In genomic region chr3:173396191-173397041, GRCh38 we compare ENCODE assay signal across 8 cellular contexts. TPM values are rescaled to one million over a fixed set of nuclear protein-coding genes. Genes with fewer than 3 reads are reported as not detected.
A peak's percentile ranks its signal among the peaks of the same experiment; 100 is the strongest.
DNase-seq lines count a peak whose midpoint lies in the region; TF ChIP-seq lines count a peak whose summit lies in the region.

No MANE protein-coding gene starts in this region.

- no peaks in the 10 kb centered on the region for H3K9me3 ChIP-seq in colonic mucosa
- no peaks in the 10 kb centered on the region for H3K9me3 ChIP-seq in mucosa of rectum (ENCODE audit: control insufficient read depth in 2 of 2, low read length in 2 of 2)
- H3K9me3 ChIP-seq in vagina, result no peaks in the 10 kb centered on the region

- H3K36me3 ChIP-seq in colonic mucosa (no peaks in the 10 kb centered on the region), mucosa of rectum (ENCODE audit: control insufficient read depth in 2 of 2, insufficient read depth in 2 of 2, low read length in 2 of 2) (no peaks in the 10 kb centered on the region), vagina (no peaks in the 10 kb centered on the region)

- peaks cover 23% of the 10 kb centered on the region for H3K4me1 Mint-ChIP-seq in activated CD4-positive, alpha-beta T cell treated with anti-CD3 and anti-CD28 coated beads, Interleukin-2, amount 10 ng/mL, durations not matched to agents 24 days and 14 days

- TF ChIP-seq POLR2A in vagina (IDR thresholded peaks at IDR 0.05), result no peak

- peaks cover 4% of the 10 kb centered on the region for H3K9me3 Mint-ChIP-seq in activated CD4-positive, alpha-beta T cell treated with anti-CD3 and anti-CD28 coated beads, Interleukin-2, amount 10 ng/mL, durations not matched to agents 24 days and 14 days

- H3K9ac ChIP-seq in colonic mucosa (ENCODE audit: low read depth in 2 of 2, low read length in 2 of 2) (peak overlapping the region in 1 of 2 donors; percentile 26), mucosa of rectum (ENCODE audit: low read depth in 1 of 2, low read length in 2 of 2) (peak overlapping the region in 1 of 2 donors; percentile 48)

- no peak overlapping the region for H3K27ac ChIP-seq in colonic mucosa
- no peak overlapping the region for H3K27ac ChIP-seq in mucosa of rectum (ENCODE audit: low read depth in 2 of 2, low read length in 2 of 2)
- H3K27ac ChIP-seq in vagina, result peak overlapping the region; percentile 87

- no peaks in the 10 kb centered on the region for H3K4me1 ChIP-seq in colonic mucosa
- peaks cover 6 to 15% of the 10 kb centered on the region in 2 donors for H3K4me1 ChIP-seq in mucosa of rectum (ENCODE audit: control insufficient read depth in 2 of 2, insufficient read depth in 2 of 2, low read length in 2 of 2)
- H3K4me1 ChIP-seq in vagina, result peaks cover 5% of the 10 kb centered on the region

- H3K4me3 Mint-ChIP-seq in activated CD4-positive, alpha-beta T cell treated with anti-CD3 and anti-CD28 coated beads, Interleukin-2, amount 10 ng/mL, durations not matched to agents 24 days and 14 days, result peak overlapping the region; percentile 83

- peaks cover 7% of the 10 kb centered on the region for H3K36me3 Mint-ChIP-seq in activated CD4-positive, alpha-beta T cell treated with anti-CD3 and anti-CD28 coated beads, Interleukin-2, amount 10 ng/mL, durations not matched to agents 24 days and 14 days (ENCODE audit: low read depth)

- H3K27ac Mint-ChIP-seq in activated CD4-positive, alpha-beta T cell treated with anti-CD3 and anti-CD28 coated beads, Interleukin-2, amount 10 ng/mL, durations not matched to agents 24 days and 14 days, result peak overlapping the region; percentile 25

- TF ChIP-seq CTCF in colonic mucosa (IDR thresholded peaks at IDR 0.05) (no peak), vagina (IDR thresholded peaks at IDR 0.05) (no peak)

- H3K27me3 Mint-ChIP-seq in activated CD4-positive, alpha-beta T cell treated with anti-CD3 and anti-CD28 coated beads, Interleukin-2, amount 10 ng/mL, durations not matched to agents 24 days and 14 days, result peaks cover 66% of the 10 kb centered on the region

- H3K4me3 ChIP-seq in colonic mucosa, result peak overlapping the region; percentile 46
- peak overlapping the region; percentile 61 to 76 for H3K4me3 ChIP-seq in mucosa of rectum (ENCODE audit: low read length in 2 of 2)
- peak overlapping the region; percentile 71 to 73 for H3K4me3 ChIP-seq in vagina

- DNase-seq in activated CD4-positive, alpha-beta T cell treated with anti-CD3 and anti-CD28 coated beads, Interleukin-2, amount 10 ng/mL, durations not matched to agents 24 days and 14 days, result no peak
- DNase-seq in activated CD4-positive, alpha-beta T cell treated with anti-CD3 and anti-CD28 coated beads for 48 hours, result no peak
- DNase-seq in NCI-H446 (lab: John Stamatoyannopoulos, UW) (peak; percentile 62 to 67), colonic mucosa (peak; percentile 16), vagina (ENCODE audit: extremely low spot score in 2 of 2) (no peak), OCI-M2 (lab: John Stamatoyannopoulos, UW; ENCODE audit: unreplicated experiment) (no peak), RPMI8226 (no peak)

- intact Hi-C loops in activated CD4-positive, alpha-beta T cell treated with anti-CD3 and anti-CD28 coated beads, Interleukin-2, amount 10 ng/mL, durations not matched to agents 24 days and 14 days (cut with micrococcal nuclease), result loop anchor here (5.0 kb wide), 2 partner anchors 191 to 949 kb away; partner anchors contain the start of gene GHSR
- intact Hi-C loops in colonic mucosa (cut with DNase I), result no loop called here
- intact Hi-C loops in vagina (cut with DNase I), result no loop called here

- H3K27me3 ChIP-seq in colonic mucosa (peaks cover 27% of the 10 kb centered on the region), mucosa of rectum (ENCODE audit: control insufficient read depth in 2 of 2, insufficient read depth in 2 of 2, low read length in 2 of 2) (peaks cover 26 to 30% of the 10 kb centered on the region in 2 donors), vagina (no peaks in the 10 kb centered on the region)

RNA-seq across cellular contexts. Expression of gene NLGN1, which starts 1.1 kb away (rescaled TPM):
- total RNA-seq in activated CD4-positive, alpha-beta T cell treated with anti-CD3 and anti-CD28 coated beads, Interleukin-2, amount 10 ng/mL, durations not matched to agents 24 days and 14 days, result not detected in 2 replicates
- total RNA-seq in colonic mucosa (1 to 10 TPM in 1 of 2 donors, under 1 TPM in 1; 0.67 to 1.3 TPM), vagina (4.7 TPM)

Comparison
In these comparisons a context has a peak if more than half of its experiments do, and no peak if none do; other contexts are left out.
1. DNase-seq: peak in NCI-H446 (2 of 2) and colonic mucosa (single experiment); none in activated CD4-positive, alpha-beta T cell treated with anti-CD3 and anti-CD28 coated beads, Interleukin-2, amount 10 ng/mL, durations not matched to agents 24 days and 14 days (single experiment), activated CD4-positive, alpha-beta T cell treated with anti-CD3 and anti-CD28 coated beads for 48 hours (single experiment), vagina (0 of 2), OCI-M2 (single experiment) and RPMI8226 (single experiment).
2. Peak in every context shown above with its lines, with median percentiles within 50 percentile points of each other: H3K4me3 ChIP-seq.